ENCODE assay signal across 8 cellular contexts in genomic region chr20:59004493-59004762, GRCh38. TPM values are rescaled to one million over a fixed set of nuclear protein-coding genes. Genes with fewer than 3 reads are reported as not detected.
DNase-seq lines count a peak whose midpoint lies in the region; TF ChIP-seq lines count a peak whose summit lies in the region.

No MANE protein-coding gene starts in this region.

- peak overlapping the region; percentile 91 for H3K4me2 ChIP-seq in DOHH2 (ENCODE audit: low read length)
- peak overlapping the region; percentile 100 for H3K4me2 ChIP-seq in skeletal muscle satellite cell (ENCODE audit: low read length)

- H3K27ac ChIP-seq in DOHH2 (ENCODE audit: low read depth, low read length) = peak overlapping the region; percentile 88
- peak overlapping the region in 44 of 59 donors; percentile 6 to 90 (median 48) for H3K27ac ChIP-seq in dorsolateral prefrontal cortex

- intact Hi-C loops in dorsolateral prefrontal cortex (cut with DNase I) = no loop called here

- H3K79me2 ChIP-seq in DOHH2 (ENCODE audit: control insufficient read depth, low read length) = peaks cover 58% of the 10 kb centered on the region

- H3K9me2 ChIP-seq in DOHH2 (replicated peaks; ENCODE audit: control insufficient read depth, low read length) = no peaks in the 10 kb centered on the region

- peak overlapping the region; percentile 84 for H3K4me3 ChIP-seq in DOHH2 (ENCODE audit: low read length)
- H3K4me3 ChIP-seq in dorsolateral prefrontal cortex = peak overlapping the region in 22 of 59 donors; percentile 1 to 77 (median 69)
- H3K4me3 ChIP-seq in skeletal muscle satellite cell (ENCODE audit: low read length) = no peak overlapping the region

- DNase-seq in UCSD-AML1 (lab: John Stamatoyannopoulos, UW; ENCODE audit: unreplicated experiment) = peak; percentile 63
- peak in 1 of 10 donors; percentile 37 for DNase-seq in dorsolateral prefrontal cortex
- no peak for DNase-seq in NCI-H1092 (lab: John Stamatoyannopoulos, UW)
- DNase-seq in OCI-M2 (lab: John Stamatoyannopoulos, UW; ENCODE audit: unreplicated experiment) = no peak
- DNase-seq in SHP77 treated with DMSO at 0.1 percent for 48 hours (lab: John Stamatoyannopoulos, UW) = no peak
- no peak for DNase-seq in cerebellar cortex (ENCODE audit: low spot score)

- no peak for TF ChIP-seq CTCF in DOHH2 (IDR thresholded peaks at IDR 0.05; ENCODE audit: low read depth, low read length, poor library complexity, severe bottlenecking)
- TF ChIP-seq CTCF in dorsolateral prefrontal cortex (IDR thresholded peaks at IDR 0.05 in 54 of 56, conservative IDR thresholded peaks at IDR 0.05 in 2 of 56; ENCODE audit: low read depth in 1 of 56, partially characterized antibody in 56 of 56) = no peak

- peaks cover 59% of the 10 kb centered on the region for H3K36me3 ChIP-seq in DOHH2 (ENCODE audit: control insufficient read depth, low read length)
- H3K36me3 ChIP-seq in skeletal muscle satellite cell (ENCODE audit: insufficient read depth, low read length) = peaks cover 20% of the 10 kb centered on the region

- no peak overlapping the region for H3K9ac ChIP-seq in skeletal muscle satellite cell (ENCODE audit: low read depth, low read length)

- H3F3A ChIP-seq in DOHH2 (ENCODE audit: control insufficient read depth, insufficient read depth) = peaks cover 9% of the 10 kb centered on the region

- peaks cover 51% of the 10 kb centered on the region for H3K4me1 ChIP-seq in DOHH2 (ENCODE audit: control insufficient read depth, low read length)
- peaks cover 30% of the 10 kb centered on the region for H3K4me1 ChIP-seq in skeletal muscle satellite cell (ENCODE audit: control insufficient read depth, insufficient read depth, low read length)

- peaks cover 16% of the 10 kb centered on the region; the same call in 1 of the 2 replicates for H4K20me1 ChIP-seq in DOHH2 (ENCODE audit: control insufficient read depth, insufficient read depth, low read depth, low read length)

- no peaks in the 10 kb centered on the region for H3K27me3 ChIP-seq in DOHH2 (ENCODE audit: control insufficient read depth, low read length)
- H3K27me3 ChIP-seq in dorsolateral prefrontal cortex = no peaks in the 10 kb centered on the region
- no peaks in the 10 kb centered on the region for H3K27me3 ChIP-seq in skeletal muscle satellite cell (ENCODE audit: control insufficient read depth, insufficient read depth, low read length)

- H3K9me3 ChIP-seq in DOHH2 (ENCODE audit: control insufficient read depth, insufficient read depth, low read length) (no peaks in the 10 kb centered on the region), skeletal muscle satellite cell (replicated peaks; ENCODE audit: low read length) (no peaks in the 10 kb centered on the region)

RNA-seq across cellular contexts. Expression of gene CTSZ, which starts 2.6 kb away (rescaled TPM):
- total RNA-seq in dorsolateral prefrontal cortex = 10 to 100 TPM; 33.6 to 99.6 (median 49.4) TPM
- 55.5 and 62.7 TPM in 2 replicates for total RNA-seq in skeletal muscle satellite cell (2012; rRNA removed)

RNA-seq across cellular contexts. Expression of gene TUBB1, which starts 14.8 kb away (rescaled TPM):
- total RNA-seq in dorsolateral prefrontal cortex = under 1 TPM in 56 of 120 experiments, not detected in 64; 0.07 to 0.78 (median 0.24) TPM
- not detected in 2 replicates for total RNA-seq in skeletal muscle satellite cell (2012; rRNA removed)

RNA-seq across cellular contexts. Expression of gene NELFCD, which starts 23.4 kb away (rescaled TPM):
- total RNA-seq in dorsolateral prefrontal cortex = 10 to 100 TPM; 46.8 to 90.1 (median 64.8) TPM
- 45.9 and 46.3 TPM in 2 replicates for total RNA-seq in skeletal muscle satellite cell (2012; rRNA removed)

RNA-seq across cellular contexts. Expression of gene ATP5F1E, which starts 27.7 kb away (rescaled TPM):
- 10 to 100 TPM; 31.5 to 78.6 (median 49.1) TPM for total RNA-seq in dorsolateral prefrontal cortex
- total RNA-seq in skeletal muscle satellite cell (2012; rRNA removed) = 14.4 and 17.3 TPM in 2 replicates

RNA-seq across cellular contexts. Expression of gene PRELID3B, which starts 38.2 kb away (rescaled TPM):
- 10 to 100 TPM; 15.9 to 41.2 (median 26.9) TPM for total RNA-seq in dorsolateral prefrontal cortex
- total RNA-seq in skeletal muscle satellite cell (2012; rRNA removed) = 75.8 and 81.1 TPM in 2 replicates
